ENCODE assay signal across 1 cellular context in genomic region chr9:68996457-68996856, GRCh38.
TF ChIP-seq lines count a peak whose summit lies in the region.

No MANE protein-coding gene starts in this region.

TF ChIP-seq in SK-N-SH treated with all-trans-retinoic acid at 6 μM for 48 hours, 23 proteins besides CTCF, POLR2A, EP300 and RAD21 (continued from another document):
- TF ChIP-seq, protein P1, sequence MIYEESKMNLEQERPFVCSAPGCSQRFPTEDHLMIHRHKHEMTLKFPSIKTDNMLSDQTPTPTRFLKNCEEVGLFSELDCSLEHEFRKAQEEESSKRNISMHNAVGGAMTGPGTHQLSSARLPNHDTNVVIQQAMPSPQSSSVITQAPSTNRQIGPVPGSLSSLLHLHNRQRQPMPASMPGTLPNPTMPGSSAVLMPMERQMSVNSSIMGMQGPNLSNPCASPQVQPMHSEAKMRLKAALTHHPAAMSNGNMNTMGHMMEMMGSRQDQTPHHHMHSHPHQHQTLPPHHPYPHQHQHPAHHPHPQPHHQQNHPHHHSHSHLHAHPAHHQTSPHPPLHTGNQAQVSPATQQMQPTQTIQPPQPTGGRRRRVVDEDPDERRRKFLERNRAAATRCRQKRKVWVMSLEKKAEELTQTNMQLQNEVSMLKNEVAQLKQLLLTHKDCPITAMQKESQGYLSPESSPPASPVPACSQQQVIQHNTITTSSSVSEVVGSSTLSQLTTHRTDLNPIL (CRISPR knock-in tag; IDR thresholded peaks at IDR 0.05; ENCODE audit: low read depth), result no peak
- TF ChIP-seq ZFP30 (CRISPR knock-in tag; IDR thresholded peaks at IDR 0.05), result no peak
- TF ChIP-seq, protein P2, sequence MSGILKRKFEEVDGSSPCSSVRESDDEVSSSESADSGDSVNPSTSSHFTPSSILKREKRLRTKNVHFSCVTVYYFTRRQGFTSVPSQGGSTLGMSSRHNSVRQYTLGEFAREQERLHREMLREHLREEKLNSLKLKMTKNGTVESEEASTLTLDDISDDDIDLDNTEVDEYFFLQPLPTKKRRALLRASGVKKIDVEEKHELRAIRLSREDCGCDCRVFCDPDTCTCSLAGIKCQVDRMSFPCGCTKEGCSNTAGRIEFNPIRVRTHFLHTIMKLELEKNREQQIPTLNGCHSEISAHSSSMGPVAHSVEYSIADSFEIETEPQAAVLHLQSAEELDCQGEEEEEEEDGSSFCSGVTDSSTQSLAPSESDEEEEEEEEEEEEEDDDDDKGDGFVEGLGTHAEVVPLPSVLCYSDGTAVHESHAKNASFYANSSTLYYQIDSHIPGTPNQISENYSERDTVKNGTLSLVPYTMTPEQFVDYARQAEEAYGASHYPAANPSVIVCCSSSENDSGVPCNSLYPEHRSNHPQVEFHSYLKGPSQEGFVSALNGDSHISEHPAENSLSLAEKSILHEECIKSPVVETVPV (CRISPR knock-in tag; IDR thresholded peaks at IDR 0.05), result no peak
